In the genomic region with DNA sequence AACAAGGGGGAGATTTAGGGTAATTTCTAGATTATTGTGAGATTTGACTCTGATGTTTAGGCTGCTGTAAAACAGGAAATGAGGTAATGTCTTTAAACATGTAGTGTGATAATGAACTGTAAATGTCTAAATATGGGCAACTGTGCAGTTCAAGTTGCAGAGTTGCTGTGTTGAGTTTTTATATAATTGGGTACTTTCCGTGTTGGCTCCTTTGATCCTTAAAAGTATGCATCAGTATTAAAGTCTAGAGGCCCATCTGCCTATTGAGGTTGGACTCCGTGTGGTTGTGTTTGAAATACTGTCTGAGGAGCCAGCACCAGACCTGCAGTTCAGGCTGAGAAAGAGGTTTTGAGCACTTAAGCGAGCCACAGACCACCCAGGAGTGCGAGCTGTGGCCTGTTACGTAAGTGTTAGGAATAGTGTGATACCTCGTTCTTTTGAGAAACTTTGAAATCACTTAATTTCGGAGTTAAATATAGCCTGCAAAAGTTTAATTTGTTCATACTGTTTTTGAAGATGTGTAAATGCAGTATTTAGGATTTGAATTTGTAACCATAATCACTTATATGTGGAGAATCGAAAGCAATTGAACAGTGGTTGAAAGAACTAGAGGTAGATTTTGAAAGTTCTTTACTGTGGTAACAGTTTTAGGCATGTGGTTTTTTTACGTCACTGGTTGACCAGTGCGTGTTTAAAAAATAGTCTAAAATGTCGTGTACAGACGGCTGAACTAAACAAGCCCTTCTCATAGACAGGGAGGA, we compare ENCODE assay signal across 1 cellular context.
TF ChIP-seq lines count a peak whose summit lies in the region.

No MANE protein-coding gene starts in this region.

TF ChIP-seq in K562, 482 proteins besides CTCF, POLR2A, EP300 and RAD21 (continued from another document):
- TF ChIP-seq, protein P1, sequence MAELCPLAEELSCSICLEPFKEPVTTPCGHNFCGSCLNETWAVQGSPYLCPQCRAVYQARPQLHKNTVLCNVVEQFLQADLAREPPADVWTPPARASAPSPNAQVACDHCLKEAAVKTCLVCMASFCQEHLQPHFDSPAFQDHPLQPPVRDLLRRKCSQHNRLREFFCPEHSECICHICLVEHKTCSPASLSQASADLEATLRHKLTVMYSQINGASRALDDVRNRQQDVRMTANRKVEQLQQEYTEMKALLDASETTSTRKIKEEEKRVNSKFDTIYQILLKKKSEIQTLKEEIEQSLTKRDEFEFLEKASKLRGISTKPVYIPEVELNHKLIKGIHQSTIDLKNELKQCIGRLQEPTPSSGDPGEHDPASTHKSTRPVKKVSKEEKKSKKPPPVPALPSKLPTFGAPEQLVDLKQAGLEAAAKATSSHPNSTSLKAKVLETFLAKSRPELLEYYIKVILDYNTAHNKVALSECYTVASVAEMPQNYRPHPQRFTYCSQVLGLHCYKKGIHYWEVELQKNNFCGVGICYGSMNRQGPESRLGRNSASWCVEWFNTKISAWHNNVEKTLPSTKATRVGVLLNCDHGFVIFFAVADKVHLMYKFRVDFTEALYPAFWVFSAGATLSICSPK (IDR thresholded peaks at IDR 0.05; ENCODE audit: borderline replicate concordance) = no peak
- TF ChIP-seq SMAD4 (CRISPR knock-in tag; conservative IDR thresholded peaks at IDR 0.05) (0 out of 2 replicates have a peak, but pooled peaks have one; percentile 25), FOXA3 (CRISPR knock-in tag; conservative IDR thresholded peaks at IDR 0.05 in 1 of 2, IDR thresholded peaks at IDR 0.05 in 1 of 2) (no peak), PTRF (tag; IDR thresholded peaks at IDR 0.05) (no peak), HDAC2 (IDR thresholded peaks at IDR 0.05) (no peak), ATF7 (IDR thresholded peaks at IDR 0.05) (0 out of 2 replicates have a peak, but pooled peaks have one; percentile 38), KAT8 (IDR thresholded peaks at IDR 0.05; ENCODE audit: low read depth) (no peak), ELF2 (CRISPR knock-in tag; IDR thresholded peaks at IDR 0.05) (no peak)
- TF ChIP-seq, protein P2, sequence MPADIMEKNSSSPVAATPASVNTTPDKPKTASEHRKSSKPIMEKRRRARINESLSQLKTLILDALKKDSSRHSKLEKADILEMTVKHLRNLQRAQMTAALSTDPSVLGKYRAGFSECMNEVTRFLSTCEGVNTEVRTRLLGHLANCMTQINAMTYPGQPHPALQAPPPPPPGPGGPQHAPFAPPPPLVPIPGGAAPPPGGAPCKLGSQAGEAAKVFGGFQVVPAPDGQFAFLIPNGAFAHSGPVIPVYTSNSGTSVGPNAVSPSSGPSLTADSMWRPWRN (IDR thresholded peaks at IDR 0.05; ENCODE audit: low read depth) = no peak
